In the genomic region with DNA sequence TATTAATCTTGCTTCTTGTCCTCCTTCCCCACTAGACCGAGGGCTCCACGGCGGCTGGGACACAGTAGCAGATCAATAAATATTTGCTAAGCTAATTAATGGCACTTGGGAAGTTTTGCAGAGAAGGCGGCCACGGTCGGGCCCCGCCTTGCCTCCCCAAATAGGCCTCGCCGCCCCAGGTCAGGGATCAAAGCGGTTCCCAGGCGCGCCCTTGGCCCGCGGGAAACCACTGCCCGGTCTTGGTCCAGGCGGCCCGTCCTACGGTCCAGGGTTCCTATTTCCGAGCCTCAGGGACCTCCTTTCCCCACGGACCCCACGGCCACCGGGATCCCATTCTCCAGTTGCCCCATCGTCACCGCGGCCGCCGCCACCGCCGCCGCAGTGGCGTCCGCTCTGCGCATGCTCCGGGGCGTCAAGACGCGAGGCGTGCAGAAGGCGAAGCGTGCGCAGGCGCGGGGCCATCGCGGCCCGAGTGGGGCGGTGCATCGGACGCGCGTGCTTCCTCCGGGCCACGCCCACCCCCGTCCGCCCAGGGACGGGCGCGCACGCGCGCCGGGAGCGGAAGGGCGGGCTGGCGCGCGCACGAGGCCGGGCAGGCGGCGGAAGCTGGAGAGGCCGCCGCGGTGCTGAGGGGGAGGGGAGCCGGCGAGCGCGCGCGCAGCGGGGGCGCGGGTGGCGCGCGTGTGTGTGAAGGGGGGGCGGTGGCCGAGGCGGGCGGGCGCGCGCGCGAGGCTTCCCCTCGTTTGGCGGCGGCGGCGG, we compare ENCODE assay signal across 1 cellular context.
A peak's percentile ranks its signal among the peaks of the same experiment; 100 is the strongest.
TF ChIP-seq lines count a peak whose summit lies in the region.

A gene (plus strand): TSS at position 717 of the 759 bp plus-strand sequence. CDS start 23,122 bp downstream, outside the sequence.

TF ChIP-seq in GM12878, 131 proteins besides CTCF, POLR2A, EP300 and RAD21 (continued from another document):
- TF ChIP-seq, protein P1, sequence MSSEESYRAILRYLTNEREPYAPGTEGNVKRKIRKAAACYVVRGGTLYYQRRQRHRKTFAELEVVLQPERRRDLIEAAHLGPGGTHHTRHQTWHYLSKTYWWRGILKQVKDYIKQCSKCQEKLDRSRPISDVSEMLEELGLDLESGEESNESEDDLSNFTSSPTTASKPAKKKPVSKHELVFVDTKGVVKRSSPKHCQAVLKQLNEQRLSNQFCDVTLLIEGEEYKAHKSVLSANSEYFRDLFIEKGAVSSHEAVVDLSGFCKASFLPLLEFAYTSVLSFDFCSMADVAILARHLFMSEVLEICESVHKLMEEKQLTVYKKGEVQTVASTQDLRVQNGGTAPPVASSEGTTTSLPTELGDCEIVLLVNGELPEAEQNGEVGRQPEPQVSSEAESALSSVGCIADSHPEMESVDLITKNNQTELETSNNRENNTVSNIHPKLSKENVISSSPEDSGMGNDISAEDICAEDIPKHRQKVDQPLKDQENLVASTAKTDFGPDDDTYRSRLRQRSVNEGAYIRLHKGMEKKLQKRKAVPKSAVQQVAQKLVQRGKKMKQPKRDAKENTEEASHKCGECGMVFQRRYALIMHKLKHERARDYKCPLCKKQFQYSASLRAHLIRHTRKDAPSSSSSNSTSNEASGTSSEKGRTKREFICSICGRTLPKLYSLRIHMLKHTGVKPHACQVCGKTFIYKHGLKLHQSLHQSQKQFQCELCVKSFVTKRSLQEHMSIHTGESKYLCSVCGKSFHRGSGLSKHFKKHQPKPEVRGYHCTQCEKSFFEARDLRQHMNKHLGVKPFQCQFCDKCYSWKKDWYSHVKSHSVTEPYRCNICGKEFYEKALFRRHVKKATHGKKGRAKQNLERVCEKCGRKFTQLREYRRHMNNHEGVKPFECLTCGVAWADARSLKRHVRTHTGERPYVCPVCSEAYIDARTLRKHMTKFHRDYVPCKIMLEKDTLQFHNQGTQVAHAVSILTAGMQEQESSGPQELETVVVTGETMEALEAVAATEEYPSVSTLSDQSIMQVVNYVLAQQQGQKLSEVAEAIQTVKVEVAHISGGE (CRISPR knock-in tag; IDR thresholded peaks at IDR 0.05): no peak
- 0 out of 2 replicates have a peak, but pooled peaks have one; percentile 17 for TF ChIP-seq STAT1 (conservative IDR thresholded peaks at IDR 0.05)
